In genomic region chr19:1069009-1069779, GRCh38 we compare ENCODE assay signal across 1 cellular context.
TF ChIP-seq lines count a peak whose summit lies in the region.

No MANE protein-coding gene starts in this region.

TF ChIP-seq in GM12878, 131 proteins besides CTCF, POLR2A, EP300 and RAD21 (continued from another document and continues in another):
- TF ChIP-seq WRNIP1 (IDR thresholded peaks at IDR 0.05; ENCODE audit: borderline replicate concordance, low read depth, low read length) (no peak), POU2F2 (IDR thresholded peaks at IDR 0.05; ENCODE audit: borderline replicate concordance, low read depth, low read length) (no peak), MEF2A (IDR thresholded peaks at IDR 0.05; ENCODE audit: insufficient read depth, low read depth, low read length) (0 out of 2 replicates have a peak, but pooled peaks have one; percentile 11), BCL3 (IDR thresholded peaks at IDR 0.05; ENCODE audit: borderline replicate concordance, insufficient read depth, low read depth, low read length, poor library complexity, severe bottlenecking) (no peak), NBN (IDR thresholded peaks at IDR 0.05) (0 out of 2 replicates have a peak, but pooled peaks have one; percentile 75), IRF3 (IDR thresholded peaks at IDR 0.05) (no peak), SIX5 (IDR thresholded peaks at IDR 0.05; ENCODE audit: low read depth, low read length, severe bottlenecking) (no peak), MEF2B (IDR thresholded peaks at IDR 0.05; ENCODE audit: partially characterized antibody, poor library complexity, severe bottlenecking) (peak; percentile 31), LARP7 (IDR thresholded peaks at IDR 0.05) (peak; percentile 49; the same call in 1 of the 2 replicates), SUZ12 (IDR thresholded peaks at IDR 0.05; ENCODE audit: unreplicated experiment) (no peak), NKRF (conservative IDR thresholded peaks at IDR 0.05) (no peak; the same call in none of the 2 replicates), ZNF207 (IDR thresholded peaks at IDR 0.05; ENCODE audit: borderline replicate concordance) (no peak), ZNF217 (IDR thresholded peaks at IDR 0.05) (peak; percentile 64; the same call in 1 of the 2 replicates), RAD51 (IDR thresholded peaks at IDR 0.05) (no peak), CUX1 (IDR thresholded peaks at IDR 0.05; ENCODE audit: insufficient replicate concordance, low read depth, low read length) (no peak), MTA2 (IDR thresholded peaks at IDR 0.05; ENCODE audit: low read depth) (no peak), DPF2 (IDR thresholded peaks at IDR 0.05) (peak; percentile 54), CBX5 (IDR thresholded peaks at IDR 0.05; ENCODE audit: low read depth) (no peak), NRF1 (conservative IDR thresholded peaks at IDR 0.05; ENCODE audit: low read depth, low read length) (no peak), ATF3 (IDR thresholded peaks at IDR 0.05; ENCODE audit: borderline replicate concordance, extremely low read depth, low read depth, low read length) (no peak), BMI1 (IDR thresholded peaks at IDR 0.05; ENCODE audit: borderline replicate concordance) (no peak), ATF2 (IDR thresholded peaks at IDR 0.05; ENCODE audit: low read length) (no peak), HDAC2 (IDR thresholded peaks at IDR 0.05) (no peak), NR2C1 (IDR thresholded peaks at IDR 0.05) (peak; percentile 39; the same call in 1 of the 2 replicates), KLF5 (IDR thresholded peaks at IDR 0.05; ENCODE audit: partially characterized antibody) (no peak), CREM (IDR thresholded peaks at IDR 0.05; ENCODE audit: low read depth) (peak; percentile 33; the same call in 1 of the 2 replicates), ELK1 (IDR thresholded peaks at IDR 0.05; ENCODE audit: low read depth, low read length) (no peak), MAX (IDR thresholded peaks at IDR 0.05; ENCODE audit: low read depth, low read length) (peak; percentile 91), ZNF274 (IDR thresholded peaks at IDR 0.05; ENCODE audit: insufficient read depth, insufficient read length) (no peak), USF2 (IDR thresholded peaks at IDR 0.05; ENCODE audit: borderline replicate concordance, low read depth, low read length) (no peak), MYB (IDR thresholded peaks at IDR 0.05; ENCODE audit: borderline replicate concordance, low read depth, low read length) (no peak), MTA3 (IDR thresholded peaks at IDR 0.05; ENCODE audit: borderline replicate concordance, low read length) (no peak), GATAD2B (conservative IDR thresholded peaks at IDR 0.05; ENCODE audit: low read depth) (peak; percentile 68; the same call in 1 of the 2 replicates), BCL11A (IDR thresholded peaks at IDR 0.05; ENCODE audit: low read depth, low read length) (no peak), HDGF (IDR thresholded peaks at IDR 0.05) (peak; percentile 98), NFYA (IDR thresholded peaks at IDR 0.05; ENCODE audit: borderline replicate concordance, low read depth, low read length) (no peak), CHD1 (IDR thresholded peaks at IDR 0.05; ENCODE audit: low read depth, low read length) (no peak), CBFB (IDR thresholded peaks at IDR 0.05; ENCODE audit: low read depth) (peak; percentile 53; the same call in 1 of the 2 replicates), POLR2AphosphoS5 (IDR thresholded peaks at IDR 0.05; ENCODE audit: low read length) (no peak; the same call in 1 of the 2 replicates), SMC3 (IDR thresholded peaks at IDR 0.05; ENCODE audit: borderline replicate concordance, low read length) (no peak), IRF5 (IDR thresholded peaks at IDR 0.05; ENCODE audit: borderline replicate concordance) (no peak), STAT1 (conservative IDR thresholded peaks at IDR 0.05) (no peak), NFIC (IDR thresholded peaks at IDR 0.05; ENCODE audit: low read depth, low read length) (no peak), PML (IDR thresholded peaks at IDR 0.05; ENCODE audit: low read length) (no peak), RFX5 (IDR thresholded peaks at IDR 0.05; ENCODE audit: low read depth, low read length) (no peak), JUNB (IDR thresholded peaks at IDR 0.05) (no peak), RELB (IDR thresholded peaks at IDR 0.05; ENCODE audit: low read depth) (0 out of 2 replicates have a peak, but pooled peaks have one; percentile 21), ETV6 (conservative IDR thresholded peaks at IDR 0.05 in 1 of 2, IDR thresholded peaks at IDR 0.05 in 1 of 2; ENCODE audit: borderline replicate concordance in 1 of 2, low read depth in 1 of 2) (peak in 1 of 2 experiments; percentile 39; a peak in 1 of 4 replicates), EGR1 (IDR thresholded peaks at IDR 0.05; ENCODE audit: borderline replicate concordance in 1 of 2, low read depth in 2 of 2, low read length in 2 of 2) (no peak), STAT3 (IDR thresholded peaks at IDR 0.05; ENCODE audit: low read depth, low read length) (no peak), SMARCA5 (IDR thresholded peaks at IDR 0.05) (peak; percentile 78), TARDBP (IDR thresholded peaks at IDR 0.05; ENCODE audit: borderline replicate concordance) (0 out of 2 replicates have a peak, but pooled peaks have one; percentile 36)
